In the genomic region with DNA sequence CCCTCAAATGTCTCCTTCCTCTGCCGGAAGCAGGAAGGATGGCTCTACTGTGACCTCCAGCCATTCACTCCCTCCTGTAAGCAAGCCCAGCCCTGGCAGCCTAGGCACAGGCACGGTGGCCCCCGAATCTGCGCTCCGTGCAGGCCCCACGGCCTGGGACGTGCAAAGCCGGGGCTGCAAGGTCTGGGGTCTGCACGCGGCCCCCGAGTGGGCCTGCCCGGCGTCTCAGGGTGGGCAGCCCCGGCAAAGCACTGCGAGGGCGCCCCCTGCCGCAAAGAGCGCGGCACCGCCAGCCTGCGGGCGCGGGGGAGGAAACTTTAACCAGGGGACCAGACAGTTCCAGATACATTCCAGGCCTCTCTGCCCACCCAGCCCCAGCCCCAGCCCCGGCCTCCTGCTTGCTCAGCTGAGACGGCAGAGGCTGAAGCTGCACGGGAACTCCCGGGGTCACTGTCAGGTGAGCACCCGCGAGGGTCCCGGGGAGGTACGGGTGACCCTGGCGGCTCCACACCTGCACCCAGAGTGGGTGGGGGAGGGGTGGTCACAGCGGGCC, we compare ENCODE assay signal across 8 cellular contexts.
DNase-seq lines count a peak whose midpoint lies in the region; ATAC-seq and TF ChIP-seq lines count a peak whose summit lies in the region.

No MANE protein-coding gene starts in this region.

- TF ChIP-seq CTCF in GM10266 (IDR thresholded peaks at IDR 0.05; ENCODE audit: control insufficient read depth, insufficient read depth, low read depth, missing control alignments) (peak; percentile 77), LNCAP (IDR thresholded peaks at IDR 0.05) (peak; percentile 97)

- peak; percentile 16 for ATAC-seq in stimulated activated naive CD8-positive, alpha-beta T cell treated with anti-CD3 and anti-CD28 coated beads, Interleukin-15, Interleukin-2, amounts not matched to agents 100 U/mL and 50 U/mL, for 24 hours
- no peak for ATAC-seq in HG02798 (IDR thresholded peaks at IDR 0.05; ENCODE audit: poor library complexity, unreplicated experiment)

- DNase-seq in GM10266 (ENCODE audit: extremely low spot score) (peak; percentile 91), astrocyte of the hippocampus (ENCODE audit: low read depth, low spot score) (peak; percentile 80), islet precursor cell (peak; percentile 96), globus pallidus (ENCODE audit: low spot score) (no peak), SHP77 treated with DMSO at 0.1 percent for 48 hours (lab: John Stamatoyannopoulos, UW) (no peak)
- peak; percentile 58 for DNase-seq in stimulated activated naive CD8-positive, alpha-beta T cell treated with anti-CD3 and anti-CD28 coated beads, Interleukin-15, Interleukin-2, amounts not matched to agents 100 U/mL and 50 U/mL, for 24 hours

Comparison
In these comparisons a context has a peak if more than half of its experiments do, and no peak if none do; other contexts are left out.
1. DNase-seq: peak in GM10266 (single experiment), astrocyte of the hippocampus (single experiment), islet precursor cell (single experiment) and stimulated activated naive CD8-positive, alpha-beta T cell treated with anti-CD3 and anti-CD28 coated beads, Interleukin-15, Interleukin-2, amounts not matched to agents 100 U/mL and 50 U/mL, for 24 hours (single experiment); none in globus pallidus (single experiment) and SHP77 treated with DMSO at 0.1 percent for 48 hours (single experiment).